1 cellular context compared by ENCODE assay signal in genomic region chr5:109703827-109704226, GRCh38.
TF ChIP-seq lines count a peak whose summit lies in the region.

No MANE protein-coding gene starts in this region.

TF ChIP-seq in K562, 482 proteins besides CTCF, POLR2A, EP300 and RAD21 (continued from another document and continues in another):
- TF ChIP-seq ZBTB9 (CRISPR knock-in tag; IDR thresholded peaks at IDR 0.05) (no peak), STAT5A (IDR thresholded peaks at IDR 0.05; ENCODE audit: borderline replicate concordance, low read length) (peak; percentile 88), OTX1 (CRISPR knock-in tag; IDR thresholded peaks at IDR 0.05) (no peak), SMAD4 (CRISPR knock-in tag; conservative IDR thresholded peaks at IDR 0.05) (peak; percentile 84), ZNF224 (CRISPR knock-in tag; IDR thresholded peaks at IDR 0.05) (no peak), SOX6 (IDR thresholded peaks at IDR 0.05) (peak; percentile 81), E4F1 (CRISPR knock-in tag; IDR thresholded peaks at IDR 0.05; ENCODE audit: borderline replicate concordance) (no peak), ZBTB2 (IDR thresholded peaks at IDR 0.05) (0 out of 2 replicates have a peak, but pooled peaks have one; percentile 39), ATF7 (IDR thresholded peaks at IDR 0.05) (peak; percentile 82), ZNF212 (CRISPR knock-in tag; IDR thresholded peaks at IDR 0.05) (no peak), EHMT2 (IDR thresholded peaks at IDR 0.05) (peak; percentile 70), ZNF184 (CRISPR knock-in tag; IDR thresholded peaks at IDR 0.05) (no peak), MAFF (IDR thresholded peaks at IDR 0.05; ENCODE audit: low read length) (no peak), CBX5 (IDR thresholded peaks at IDR 0.05; ENCODE audit: borderline replicate concordance, low read depth) (no peak), TCF7 (IDR thresholded peaks at IDR 0.05; ENCODE audit: borderline replicate concordance) (no peak), MLLT1 (IDR thresholded peaks at IDR 0.05) (peak in 1 of 2 experiments; percentile 75; a peak in 2 of 4 replicates), ZNF507 (tag; conservative IDR thresholded peaks at IDR 0.05) (no peak), KLF16 (IDR thresholded peaks at IDR 0.05) (peak; percentile 83), TGIF2 (CRISPR knock-in tag; IDR thresholded peaks at IDR 0.05) (no peak), HDAC1 (IDR thresholded peaks at IDR 0.05) (peak; percentile 26 to 62; a peak in 1 of 4 replicates), POLR2AphosphoS5 (IDR thresholded peaks at IDR 0.05; ENCODE audit: control insufficient read depth, insufficient read depth, low read depth, low read length) (peak; percentile 88), ZNF609 (CRISPR knock-in tag; IDR thresholded peaks at IDR 0.05; ENCODE audit: borderline replicate concordance) (0 out of 2 replicates have a peak, but pooled peaks have one; percentile 32), ZNF79 (CRISPR knock-in tag; IDR thresholded peaks at IDR 0.05; ENCODE audit: low read depth) (no peak), NFIX (CRISPR knock-in tag; IDR thresholded peaks at IDR 0.05; ENCODE audit: low read depth) (no peak), CBFA2T2 (conservative IDR thresholded peaks at IDR 0.05) (peak; percentile 92), TBP (optimal IDR thresholded peaks at IDR 0.05; ENCODE audit: low read depth, low read length) (peak; percentile 15), TOE1 (IDR thresholded peaks at IDR 0.05; ENCODE audit: borderline replicate concordance) (no peak), TOE1 (CRISPR knock-in tag; IDR thresholded peaks at IDR 0.05; ENCODE audit: borderline replicate concordance, low read depth) (no peak), ZNF395 (CRISPR knock-in tag; IDR thresholded peaks at IDR 0.05) (no peak), ZNF76 (CRISPR knock-in tag; IDR thresholded peaks at IDR 0.05; ENCODE audit: borderline replicate concordance) (no peak), CBX2 (IDR thresholded peaks at IDR 0.05; ENCODE audit: insufficient read depth, low read length, poor library complexity, severe bottlenecking) (no peak), HNRNPL (IDR thresholded peaks at IDR 0.05; ENCODE audit: low read depth, low read length) (no peak), GTF3C2 (IDR thresholded peaks at IDR 0.05; ENCODE audit: borderline replicate concordance, extremely low read depth, insufficient read length) (no peak), NCOA2 (IDR thresholded peaks at IDR 0.05; ENCODE audit: partially characterized antibody in 2 of 2) (no peak), TCF15 (CRISPR knock-in tag; IDR thresholded peaks at IDR 0.05) (no peak), SRF (CRISPR knock-in tag; IDR thresholded peaks at IDR 0.05) (peak in 1 of 2 experiments; percentile 29; a peak in 1 of 4 replicates), ZNF263 (CRISPR knock-in tag; IDR thresholded peaks at IDR 0.05; ENCODE audit: borderline replicate concordance) (no peak), SNIP1 (IDR thresholded peaks at IDR 0.05; ENCODE audit: low read depth) (no peak), RAD51 (IDR thresholded peaks at IDR 0.05; ENCODE audit: borderline replicate concordance, low read depth) (peak; percentile 12; the same call in 1 of the 2 replicates), SAFB2 (IDR thresholded peaks at IDR 0.05; ENCODE audit: borderline replicate concordance, low read depth, low read length, severe bottlenecking) (no peak), ZNF668 (CRISPR knock-in tag; IDR thresholded peaks at IDR 0.05) (no peak), PHB2 (IDR thresholded peaks at IDR 0.05; ENCODE audit: low read depth) (no peak), STAT5B (CRISPR knock-in tag; IDR thresholded peaks at IDR 0.05) (no peak), HDAC2 (IDR thresholded peaks at IDR 0.05) (peak; percentile 55; the same call in 1 of the 2 replicates), FOSL1 (tag; conservative IDR thresholded peaks at IDR 0.05) (peak; percentile 63), ZNF165 (CRISPR knock-in tag; IDR thresholded peaks at IDR 0.05; ENCODE audit: borderline replicate concordance) (no peak), MCM3 (IDR thresholded peaks at IDR 0.05) (no peak), ZBTB49 (CRISPR knock-in tag; IDR thresholded peaks at IDR 0.05; ENCODE audit: borderline replicate concordance) (no peak), ZBTB8A (IDR thresholded peaks at IDR 0.05; ENCODE audit: partially characterized antibody) (no peak)
